9 cellular contexts compared by ENCODE assay signal in genomic region chr5:115599502-115599901, GRCh38. TPM values are rescaled to one million over a fixed set of nuclear protein-coding genes. Genes with fewer than 3 reads are reported as not detected.
DNase-seq lines count a peak whose midpoint lies in the region; ATAC-seq and TF ChIP-seq lines count a peak whose summit lies in the region.
"Had no signal": no experiment of that assay in that cellular context is flagged by ENCODE, and none has a peak within 500 bp of the region (broad histone marks: within the 10 kb centered on the region; RNA-seq: fewer than 3 reads in every experiment).

No MANE protein-coding gene starts in this region.

- peaks cover 22% of the 10 kb centered on the region for H3K27me3 Mint-ChIP-seq in activated T-helper 2 cell treated with anti-CD3 and anti-CD28 coated beads, Interferon-gamma antibody, Interleukin-2, Interleukin-4, amounts not matched to agents 10 μg/mL and 5 μg/mL and 100 μg/mL, durations not matched to agents 14 hours and 24 hours and 36 hours (ENCODE audit: low read depth)

- H3K4me3 Mint-ChIP-seq in activated T-helper 2 cell treated with anti-CD3 and anti-CD28 coated beads, Interferon-gamma antibody, Interleukin-2, Interleukin-4, amounts not matched to agents 10 μg/mL and 5 μg/mL and 100 μg/mL, durations not matched to agents 14 hours and 24 hours and 36 hours (ENCODE audit: low read depth) = no peak overlapping the region

- peaks cover 22% of the 10 kb centered on the region for H3K4me1 Mint-ChIP-seq in activated T-helper 2 cell treated with anti-CD3 and anti-CD28 coated beads, Interferon-gamma antibody, Interleukin-2, Interleukin-4, amounts not matched to agents 10 μg/mL and 5 μg/mL and 100 μg/mL, durations not matched to agents 14 hours and 24 hours and 36 hours (ENCODE audit: low read depth)

- intact Hi-C loops in Right ventricle myocardium superior (cut with DNase I) (no loop called here), vagina (cut with DNase I) (no loop called here)
- intact Hi-C loops in activated T-helper 2 cell treated with anti-CD3 and anti-CD28 coated beads, Interferon-gamma antibody, Interleukin-2, Interleukin-4, amounts not matched to agents 10 μg/mL and 5 μg/mL and 100 μg/mL, durations not matched to agents 14 hours and 24 hours and 36 hours (cut with micrococcal nuclease) = no loop called here

- TF ChIP-seq POLR2A in vagina (IDR thresholded peaks at IDR 0.05) = no peak

- no peaks in the 10 kb centered on the region for H3K9me3 Mint-ChIP-seq in activated T-helper 2 cell treated with anti-CD3 and anti-CD28 coated beads, Interferon-gamma antibody, Interleukin-2, Interleukin-4, amounts not matched to agents 10 μg/mL and 5 μg/mL and 100 μg/mL, durations not matched to agents 14 hours and 24 hours and 36 hours

- peaks cover 44% of the 10 kb centered on the region for H3K4me1 ChIP-seq in vagina

- no peak for TF ChIP-seq CTCF in vagina (IDR thresholded peaks at IDR 0.05)

- ATAC-seq in GM21529 (IDR thresholded peaks at IDR 0.05; ENCODE audit: unreplicated experiment) (peak; percentile 39), Right ventricle myocardium superior (ENCODE audit: poor library complexity) (peak; percentile 49)

- H3K36me3 Mint-ChIP-seq in activated T-helper 2 cell treated with anti-CD3 and anti-CD28 coated beads, Interferon-gamma antibody, Interleukin-2, Interleukin-4, amounts not matched to agents 10 μg/mL and 5 μg/mL and 100 μg/mL, durations not matched to agents 14 hours and 24 hours and 36 hours (ENCODE audit: low read depth) = peaks cover 25% of the 10 kb centered on the region

- H3K9me3 ChIP-seq in vagina = no peaks in the 10 kb centered on the region

- H3K36me3 ChIP-seq in vagina = no peaks in the 10 kb centered on the region

- no peaks in the 10 kb centered on the region for H3K27me3 ChIP-seq in vagina

- DNase-seq in ELF-1 (ENCODE audit: low read depth, low spot score) (peak; percentile 30), MV-4-11 (lab: John Stamatoyannopoulos, UW) (peak; percentile 39), Right ventricle myocardium superior (no peak), vagina (ENCODE audit: extremely low spot score in 2 of 2) (no peak), NCI-H1436 (lab: John Stamatoyannopoulos, UW) (no peak)
- DNase-seq in activated T-cell treated with anti-CD3 and anti-CD28 coated beads, Interleukin-2, amount 50 U/mL, for 48 hours = no peak
- no peak for DNase-seq in activated T-helper 2 cell treated with anti-CD3 and anti-CD28 coated beads, Interferon-gamma antibody, Interleukin-2, Interleukin-4, amounts not matched to agents 10 μg/mL and 5 μg/mL and 100 μg/mL, durations not matched to agents 14 hours and 24 hours and 36 hours (ENCODE audit: low spot score)

- H3K27ac Mint-ChIP-seq in activated T-helper 2 cell treated with anti-CD3 and anti-CD28 coated beads, Interferon-gamma antibody, Interleukin-2, Interleukin-4, amounts not matched to agents 10 μg/mL and 5 μg/mL and 100 μg/mL, durations not matched to agents 14 hours and 24 hours and 36 hours = no peak overlapping the region

- peak overlapping the region; percentile 9 for H3K27ac ChIP-seq in vagina
- H3K27ac ChIP-seq: parathyroid adenoma had no signal

- no peak overlapping the region for H3K4me3 ChIP-seq in vagina

RNA-seq across cellular contexts. Expression of gene TICAM2, which starts 2.8 kb away (rescaled TPM):
- total RNA-seq in Right ventricle myocardium superior (2.7 TPM), vagina (0.98 TPM)
- 0.85 TPM in 1 of 2 replicates, not detected in the other for total RNA-seq in activated T-helper 2 cell treated with anti-CD3 and anti-CD28 coated beads, Interferon-gamma antibody, Interleukin-2, Interleukin-4, amounts not matched to agents 10 μg/mL and 5 μg/mL and 100 μg/mL, durations not matched to agents 14 hours and 24 hours and 36 hours

RNA-seq across cellular contexts. Expression of gene TMED7, which starts 26.3 kb away (rescaled TPM):
- total RNA-seq in Right ventricle myocardium superior (59.9 TPM), vagina (48.4 TPM)
- total RNA-seq in activated T-helper 2 cell treated with anti-CD3 and anti-CD28 coated beads, Interferon-gamma antibody, Interleukin-2, Interleukin-4, amounts not matched to agents 10 μg/mL and 5 μg/mL and 100 μg/mL, durations not matched to agents 14 hours and 24 hours and 36 hours = 40.2 and 40.9 TPM in 2 replicates

RNA-seq across cellular contexts. Expression of gene FEM1C, which starts 54.9 kb away (rescaled TPM):
- total RNA-seq in Right ventricle myocardium superior = 46.8 TPM
- 16.5 TPM for total RNA-seq in vagina
- total RNA-seq in activated T-helper 2 cell treated with anti-CD3 and anti-CD28 coated beads, Interferon-gamma antibody, Interleukin-2, Interleukin-4, amounts not matched to agents 10 μg/mL and 5 μg/mL and 100 μg/mL, durations not matched to agents 14 hours and 24 hours and 36 hours = 14.3 and 15.0 TPM in 2 replicates

Comparison
In these comparisons a context has a peak if more than half of its experiments do, and no peak if none do; other contexts are left out.
1. DNase-seq: peak in ELF-1 (single experiment) and MV-4-11 (single experiment); none in Right ventricle myocardium superior (single experiment), vagina (0 of 2), activated T-cell treated with anti-CD3 and anti-CD28 coated beads, Interleukin-2, amount 50 U/mL, for 48 hours (0 of 2), NCI-H1436 (single experiment) and activated T-helper 2 cell treated with anti-CD3 and anti-CD28 coated beads, Interferon-gamma antibody, Interleukin-2, Interleukin-4, amounts not matched to agents 10 μg/mL and 5 μg/mL and 100 μg/mL, durations not matched to agents 14 hours and 24 hours and 36 hours (single experiment).